In the genomic region with DNA sequence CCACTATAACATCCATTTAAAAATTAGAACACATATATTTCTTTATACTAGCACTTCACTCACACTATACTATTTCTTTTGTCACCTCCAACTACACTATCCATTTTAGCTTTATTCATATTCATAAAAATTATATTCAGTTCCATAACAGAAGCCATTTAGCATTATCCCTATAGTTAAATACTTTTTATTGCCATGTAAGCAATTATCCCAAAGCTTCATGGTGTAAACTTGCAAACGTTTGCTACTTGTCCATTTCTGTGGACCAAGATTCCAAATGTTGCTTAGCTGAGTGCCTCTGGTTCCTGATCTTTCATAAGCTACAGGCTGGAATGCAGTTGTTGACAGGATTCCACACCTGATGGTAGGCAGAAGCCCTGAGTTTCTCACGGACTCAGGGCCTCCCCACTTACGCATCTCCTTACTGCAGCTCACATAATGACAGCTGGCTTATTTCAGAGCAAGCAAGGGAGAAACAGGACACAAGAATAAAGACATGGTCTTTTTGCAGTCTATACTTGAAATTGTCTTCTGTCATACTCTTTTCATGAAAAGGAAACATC, we compare ENCODE assay signal across 24 cellular contexts.
"Had no signal": no experiment of that assay in that cellular context is flagged by ENCODE, and none has a peak within 500 bp of the region (broad histone marks: within the 10 kb centered on the region; RNA-seq: fewer than 3 reads in every experiment).

No MANE protein-coding gene starts in this region.

- H3K36me3 ChIP-seq: SJSA1 had no signal

- H3K27ac ChIP-seq: HL-60, SJSA1 had no signal

- H3K4me3 ChIP-seq: SJSA1 had no signal

- FAIRE-seq: HTR-8/SVneo, RCC 7860 had no signal

- H3K4me2 ChIP-seq: SK-N-SH had no signal

- H3K4me1 ChIP-seq: SJSA1 had no signal

- H3K27me3 ChIP-seq: SJSA1 had no signal

- ATAC-seq: T-cell had no signal

- DNase-seq: Kasumi-1, KG1, MM.1S, NCI-H1092 treated with DMSO at 0.1 percent for 48 hours, NCI-H1436, NCI-H187, NCI-H2029, NCI-H2081 treated with DMSO at 0.1 percent for 48 hours, NCI-H226, NCI-H446, NCI-H510A, NCI-H524 treated with DMSO at 0.1 percent for 48 hours, NCI-H69, NCI-H774, Right ventricle myocardium superior, RPMI8226, SIG-M5, SK-N-SH, SW 1271, T-cell had no signal

- H3K9ac ChIP-seq: SK-N-SH had no signal

- H3K9me2 ChIP-seq: SK-N-SH had no signal

- H3K9me3 ChIP-seq: SJSA1, SK-N-SH had no signal
